ENCODE assay signal across 10 cellular contexts in the genomic region with DNA sequence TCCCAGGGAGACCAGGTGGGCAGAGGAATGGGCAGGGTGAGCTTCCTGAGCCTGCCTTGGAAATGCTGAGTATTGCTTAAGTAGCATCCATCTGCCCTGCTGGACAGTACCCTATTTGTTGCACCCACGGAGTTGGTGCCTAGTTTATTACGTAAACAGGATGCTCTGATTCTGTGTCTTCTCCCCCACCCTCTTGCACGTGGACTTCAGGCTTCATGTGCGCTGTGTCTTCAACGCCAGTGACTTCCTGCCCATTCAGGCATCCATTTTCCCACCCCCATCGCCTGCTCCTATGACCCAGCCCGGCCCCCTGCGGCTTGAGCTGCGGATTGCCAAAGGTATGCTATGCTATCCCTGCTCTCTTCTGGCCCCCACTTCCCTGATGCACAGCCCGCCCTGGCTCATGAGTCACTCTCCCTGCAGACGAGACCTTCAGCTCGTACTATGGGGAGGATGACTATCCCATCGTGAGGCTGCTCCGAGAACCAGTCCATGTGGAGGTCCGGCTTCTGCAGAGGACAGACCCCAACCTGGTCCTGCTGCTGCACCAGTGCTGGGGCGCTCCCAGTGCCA. TPM values are rescaled to one million over a fixed set of nuclear protein-coding genes. Genes with fewer than 3 reads are reported as not detected.
A peak's percentile ranks its signal among the peaks of the same experiment; 100 is the strongest.
DNase-seq lines count a peak whose midpoint lies in the region; ATAC-seq and TF ChIP-seq lines count a peak whose summit lies in the region.
"Had no signal": no experiment of that assay in that cellular context is flagged by ENCODE, and none has a peak within 500 bp of the region (broad histone marks: within the 10 kb centered on the region; RNA-seq: fewer than 3 reads in every experiment).

No MANE protein-coding gene starts in this region.

- peak; percentile 17 for ATAC-seq in activated CD4-positive, alpha-beta T cell treated with anti-CD3 and anti-CD28 coated beads for 36 hours
- ATAC-seq in HG03432 (IDR thresholded peaks at IDR 0.05; ENCODE audit: unreplicated experiment) (no peak), GM19452 (IDR thresholded peaks at IDR 0.05; ENCODE audit: unreplicated experiment) (no peak)

- no peak overlapping the region for H3K4me3 ChIP-seq in foreskin fibroblast (ENCODE audit: low read depth in 1 of 2, low read length in 2 of 2)
- H3K4me3 ChIP-seq: upper lobe of left lung had no signal

- no peak overlapping the region for H3K27ac Mint-ChIP-seq in activated CD4-positive, alpha-beta T cell treated with anti-CD3 and anti-CD28 coated beads for 36 hours

- peaks cover 6% of the 10 kb centered on the region for H3K4me1 Mint-ChIP-seq in activated CD4-positive, alpha-beta T cell treated with anti-CD3 and anti-CD28 coated beads for 36 hours

- no peak overlapping the region for H3K4me3 Mint-ChIP-seq in activated CD4-positive, alpha-beta T cell treated with anti-CD3 and anti-CD28 coated beads for 36 hours

- CTCF ChIA-PET in activated CD4-positive, alpha-beta T cell treated with anti-CD3 and anti-CD28 coated beads for 36 hours (lab: Charles Lee), result interaction anchor here (1.2 to 1.6 kb wide), 2 partner anchors 15 to 27 kb away, joined by 4 to 6 read pairs; no protein-coding TSS in a partner anchor

- no peaks in the 10 kb centered on the region for H3K9me3 Mint-ChIP-seq in activated CD4-positive, alpha-beta T cell treated with anti-CD3 and anti-CD28 coated beads for 36 hours (ENCODE audit: low read depth)

- no peak for DNase-seq in activated CD4-positive, alpha-beta T cell treated with anti-CD3 and anti-CD28 coated beads for 36 hours
- no peak for DNase-seq in activated CD4-positive, alpha-beta T cell treated with anti-CD3 and anti-CD28 coated beads, Interleukin-2, amount 50 U/mL, for 4 hours
- DNase-seq in SK-MEL-5 (ENCODE audit: low read depth, low spot score) (peak; percentile 1), foreskin fibroblast (peak; percentile 62 to 69), smooth muscle cell of the brain vasculature (ENCODE audit: low read depth, low spot score) (peak; percentile 89)
- DNase-seq in activated CD4-positive, CD25-positive, alpha-beta regulatory T cell (lab: John Stamatoyannopoulos, UW), result no peak
- DNase-seq: activated naive CD4-positive, alpha-beta T cell had no signal

- H3K36me3 Mint-ChIP-seq in activated CD4-positive, alpha-beta T cell treated with anti-CD3 and anti-CD28 coated beads for 36 hours (ENCODE audit: low read depth), result peaks cover 5% of the 10 kb centered on the region

- no peaks in the 10 kb centered on the region for H3K27me3 Mint-ChIP-seq in activated CD4-positive, alpha-beta T cell treated with anti-CD3 and anti-CD28 coated beads for 36 hours

- in situ Hi-C loops in SK-MEL-5 (cut with HindIII; ENCODE audit: low pct_unique_long_range_greater_than_20kb, low sequenced_read_pairs), result no loop called here

- POLR2A ChIA-PET in activated CD4-positive, alpha-beta T cell treated with anti-CD3 and anti-CD28 coated beads for 36 hours (lab: Charles Lee), result interaction anchor here (0.6 kb wide), 1 partner anchor 50 kb away, joined by 3 read pairs; no protein-coding TSS in a partner anchor

- TF ChIP-seq CTCF in foreskin fibroblast (IDR thresholded peaks at IDR 0.05; ENCODE audit: low read depth, low read length), result no peak

- intact Hi-C loops in activated CD4-positive, alpha-beta T cell treated with anti-CD3 and anti-CD28 coated beads for 36 hours (cut with DNase I, micrococcal nuclease), result no loop called here

RNA-seq across cellular contexts. Expression of a gene that starts 5.7 kb away (rescaled TPM):
- not detected for total RNA-seq in activated CD4-positive, alpha-beta T cell treated with anti-CD3 and anti-CD28 coated beads for 36 hours
- total RNA-seq in SK-MEL-5 (2014; rRNA removed; shearing (Covaris generic)), result not detected in 2 replicates
- not detected in 2 replicates for polyA plus RNA-seq in SK-MEL-5 (2015; cell fraction: cytosol; rRNA removed)
- polyA plus RNA-seq in SK-MEL-5 (2015; cell fraction: nucleus; rRNA removed), result not detected in 2 replicates
- total RNA-seq: upper lobe of left lung had no signal

RNA-seq across cellular contexts. Expression of a gene that starts 17.3 kb away (rescaled TPM):
- total RNA-seq in activated CD4-positive, alpha-beta T cell treated with anti-CD3 and anti-CD28 coated beads for 36 hours, result under 1 TPM; 0.11 to 0.18 TPM
- not detected in 2 replicates for total RNA-seq in SK-MEL-5 (2014; rRNA removed; shearing (Covaris generic))
- polyA plus RNA-seq in SK-MEL-5 (2015; cell fraction: cytosol; rRNA removed), result not detected in 2 replicates
- polyA plus RNA-seq in SK-MEL-5 (2015; cell fraction: nucleus; rRNA removed), result not detected in 2 replicates

RNA-seq across cellular contexts. Expression of a gene that starts 31.1 kb away (rescaled TPM):
- 10 to 100 TPM; 52.1 to 75.1 TPM for total RNA-seq in activated CD4-positive, alpha-beta T cell treated with anti-CD3 and anti-CD28 coated beads for 36 hours
- 9.2 and 9.6 TPM in 2 replicates for total RNA-seq in SK-MEL-5 (2014; rRNA removed; shearing (Covaris generic))
- 67.5 and 68.7 TPM in 2 replicates for polyA plus RNA-seq in SK-MEL-5 (2015; cell fraction: cytosol; rRNA removed)
- polyA plus RNA-seq in SK-MEL-5 (2015; cell fraction: nucleus; rRNA removed), result 26.7 and 45.9 TPM in 2 replicates

RNA-seq across cellular contexts. Expression of a gene that starts 33.3 kb away (rescaled TPM):
- total RNA-seq in activated CD4-positive, alpha-beta T cell treated with anti-CD3 and anti-CD28 coated beads for 36 hours, result 100 to 1,000 TPM; 148 to 197 TPM
- total RNA-seq in SK-MEL-5 (2014; rRNA removed; shearing (Covaris generic)), result 42.3 and 52.7 TPM in 2 replicates
- 124 and 152 TPM in 2 replicates for polyA plus RNA-seq in SK-MEL-5 (2015; cell fraction: cytosol; rRNA removed)
- 31.8 and 40.3 TPM in 2 replicates for polyA plus RNA-seq in SK-MEL-5 (2015; cell fraction: nucleus; rRNA removed)

RNA-seq across cellular contexts. Expression of a gene that starts 40.9 kb away (rescaled TPM):
- 10 to 100 TPM; 80.3 to 89.1 TPM for total RNA-seq in activated CD4-positive, alpha-beta T cell treated with anti-CD3 and anti-CD28 coated beads for 36 hours
- 43.5 and 52.9 TPM in 2 replicates for total RNA-seq in SK-MEL-5 (2014; rRNA removed; shearing (Covaris generic))
- 128 and 137 TPM in 2 replicates for polyA plus RNA-seq in SK-MEL-5 (2015; cell fraction: cytosol; rRNA removed)
- 13.5 and 26.3 TPM in 2 replicates for polyA plus RNA-seq in SK-MEL-5 (2015; cell fraction: nucleus; rRNA removed)

Comparison
In these comparisons a context has a peak if more than half of its experiments do, and no peak if none do; other contexts are left out.
1. DNase-seq: peak in SK-MEL-5 (single experiment), foreskin fibroblast (2 of 2) and smooth muscle cell of the brain vasculature (single experiment); none in activated CD4-positive, alpha-beta T cell treated with anti-CD3 and anti-CD28 coated beads for 36 hours (single experiment), activated CD4-positive, alpha-beta T cell treated with anti-CD3 and anti-CD28 coated beads, Interleukin-2, amount 50 U/mL, for 4 hours (0 of 2) and activated CD4-positive, CD25-positive, alpha-beta regulatory T cell (0 of 4).